8 cellular contexts compared by ENCODE assay signal in the genomic region with DNA sequence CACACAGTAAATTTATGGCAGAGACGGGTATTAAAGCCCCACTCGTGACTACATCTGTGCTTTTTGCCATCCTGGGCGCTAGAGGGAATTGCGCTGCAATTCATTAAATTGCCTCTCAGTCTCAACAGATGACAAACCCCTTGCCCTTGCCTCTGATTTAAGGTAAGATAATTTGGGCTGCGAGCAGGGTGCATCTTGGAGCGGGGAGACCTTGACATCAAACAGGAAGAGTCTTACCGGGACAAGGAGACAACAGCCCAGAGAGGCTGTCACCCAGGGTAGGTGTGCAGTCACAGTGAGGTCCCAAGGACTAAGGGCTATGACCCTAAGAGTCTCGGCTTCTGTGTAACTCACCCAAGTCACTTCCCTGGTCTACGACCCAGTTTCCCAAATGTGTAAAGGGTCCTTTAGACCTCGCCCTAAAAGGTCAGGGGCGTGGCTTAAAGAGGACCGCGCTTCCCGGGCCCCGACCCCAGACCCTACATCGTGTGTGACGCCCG. TPM values are rescaled to one million over a fixed set of nuclear protein-coding genes. Genes with fewer than 3 reads are reported as not detected.
DNase-seq lines count a peak whose midpoint lies in the region; ATAC-seq and TF ChIP-seq lines count a peak whose summit lies in the region.

No MANE protein-coding gene starts in this region.

- 8 to 17% methylated on average over 6 of the region's 18 CpGs for WGBS in gastroesophageal sphincter (ENCODE audit: low coverage in 1 of 2), 2 donors

- no peaks in the 10 kb centered on the region for H3K9me3 ChIP-seq in gastroesophageal sphincter

- peaks cover 0 to 26% (median 8%) of the 10 kb centered on the region in 3 donors for H3K4me1 ChIP-seq in gastroesophageal sphincter

- H3K4me3 ChIP-seq in WI38 (ENCODE audit: low read depth, low read length): peak overlapping the region; percentile 71
- peak overlapping the region; percentile 55 to 86 for H3K4me3 ChIP-seq in gastroesophageal sphincter
- H3K4me3 ChIP-seq in retinal pigment epithelial cell (ENCODE audit: low read length): peak overlapping the region; percentile 83

- no peak for TF ChIP-seq EP300 in gastroesophageal sphincter (IDR thresholded peaks at IDR 0.05)

- H3K36me3 ChIP-seq in gastroesophageal sphincter: peaks cover 0 to 21% of the 10 kb centered on the region in 2 donors

- peak; percentile 23 for DNase-seq in stimulated activated naive CD4-positive, alpha-beta T cell treated with Interleukin-2 at 50 U/mL for 16 hours (lab: John Stamatoyannopoulos, UW)
- no peak for DNase-seq in stimulated activated naive CD4-positive, alpha-beta T cell (lab: John Stamatoyannopoulos, UW)
- no peak for DNase-seq in retinal pigment epithelial cell (ENCODE audit: low read depth)
- DNase-seq in left lobe of liver (ENCODE audit: low spot score): no peak
- no peak for DNase-seq in iPS-NIHi7 (ENCODE audit: extremely low spot score)

- no peak for TF ChIP-seq POLR2A in gastroesophageal sphincter (IDR thresholded peaks at IDR 0.05)

- peak overlapping the region; percentile 76 to 99 (median 96) for H3K27ac ChIP-seq in gastroesophageal sphincter

- ATAC-seq in HG03354 (IDR thresholded peaks at IDR 0.05; ENCODE audit: poor library complexity, severe bottlenecking, unreplicated experiment) (peak; percentile 28), gastroesophageal sphincter (peak; percentile 6), left lobe of liver (no peak)

- no peaks in the 10 kb centered on the region for H3K27me3 ChIP-seq in gastroesophageal sphincter

- TF ChIP-seq CTCF in WI38 (IDR thresholded peaks at IDR 0.05; ENCODE audit: low read depth, low read length) (no peak), gastroesophageal sphincter (IDR thresholded peaks at IDR 0.05) (peak in 1 of 4 experiments; percentile 19), retinal pigment epithelial cell (conservative IDR thresholded peaks at IDR 0.05; ENCODE audit: low read depth, low read length) (peak; percentile 23)

RNA-seq across cellular contexts. Expression of gene TOM1, which starts 0.4 kb away (rescaled TPM):
- total RNA-seq in gastroesophageal sphincter: 10 to 100 TPM; 22.3 to 40.3 (median 34.1) TPM
- total RNA-seq in left lobe of liver: 49.1 TPM

RNA-seq across cellular contexts. Expression of gene HMGXB4, which starts 42.0 kb away (rescaled TPM):
- total RNA-seq in gastroesophageal sphincter (10 to 100 TPM; 10.8 to 19.0 (median 16.1) TPM), left lobe of liver (5.9 TPM)
